In genomic region chrX:102599950-102600579, GRCh38 we compare ENCODE assay signal across 8 cellular contexts. TPM values are rescaled to one million over a fixed set of nuclear protein-coding genes. Genes with fewer than 3 reads are reported as not detected.
A peak's percentile ranks its signal among the peaks of the same experiment; 100 is the strongest.
DNase-seq lines count a peak whose midpoint lies in the region; ATAC-seq, FAIRE-seq and TF ChIP-seq lines count a peak whose summit lies in the region.

No MANE protein-coding gene starts in this region.

- intact Hi-C loops in left cardiac atrium (cut with DNase I) (no loop called here), posterior cingulate gyrus (cut with DNase I) (loop anchor here (10.0 kb wide), 1 partner anchor 115 kb away; the partner anchor contains the start of gene GPRASP2)

- H3K36me3 Mint-ChIP-seq in activated CD8-positive, alpha-beta T cell treated with anti-CD3 and anti-CD28 coated beads, Interleukin-2, amount 10 ng/mL, durations not matched to agents 7 days and 5 days (ENCODE audit: low read depth): peaks cover 16% of the 10 kb centered on the region

- FAIRE-seq in A549 (lab: Jason Lieb, UNC): no peak

- H3K4me1 ChIP-seq in A549: peaks cover 6% of the 10 kb centered on the region; the same call in 1 of the 3 replicates

- 28% methylated on average over 6 of the region's 6 CpGs for WGBS in A549 (ENCODE audit: missing lambda C conversion rate)

- peak overlapping the region; percentile 97 for H3K4me3 Mint-ChIP-seq in activated CD8-positive, alpha-beta T cell treated with anti-CD3 and anti-CD28 coated beads, Interleukin-2, amount 10 ng/mL, durations not matched to agents 7 days and 5 days

- peak overlapping the region; percentile 91 for H3K27ac Mint-ChIP-seq in activated CD8-positive, alpha-beta T cell treated with anti-CD3 and anti-CD28 coated beads, Interleukin-2, amount 10 ng/mL, durations not matched to agents 7 days and 5 days

- POLR2A ChIA-PET in A549 (lab: Yijun Ruan, JAX): interaction anchor here (1.0 kb wide), 2 partner anchors 121 to 136 kb away, joined by 4 to 5 read pairs; partner anchors contain the start of gene GPRASP3
- POLR2A ChIA-PET in activated CD8-positive, alpha-beta T cell treated with anti-CD3 and anti-CD28 coated beads, Interleukin-2, amount 10 ng/mL, durations not matched to agents 7 days and 5 days (lab: Charles Lee): no interaction called here

- no peaks in the 10 kb centered on the region for H3K9me3 ChIP-seq in A549

- peaks cover 26% of the 10 kb centered on the region for H3K4me1 Mint-ChIP-seq in activated CD8-positive, alpha-beta T cell treated with anti-CD3 and anti-CD28 coated beads, Interleukin-2, amount 10 ng/mL, durations not matched to agents 7 days and 5 days (ENCODE audit: low read depth)

- no peaks in the 10 kb centered on the region for H3K9me3 Mint-ChIP-seq in activated CD8-positive, alpha-beta T cell treated with anti-CD3 and anti-CD28 coated beads, Interleukin-2, amount 10 ng/mL, durations not matched to agents 7 days and 5 days (ENCODE audit: insufficient read depth)

- TF ChIP-seq EP300 in A549 (IDR thresholded peaks at IDR 0.05): no peak

- no peak for TF ChIP-seq POLR2A in A549 (IDR thresholded peaks at IDR 0.05; ENCODE audit: low read length)

- H3K27ac ChIP-seq in A549: peak overlapping the region; percentile 89 to 91

- H3K4me3 ChIP-seq in A549: peak overlapping the region; percentile 88

- no peak for TF ChIP-seq CTCF in A549 (IDR thresholded peaks at IDR 0.05)

- peak overlapping the region; percentile 85 for H3K4me2 ChIP-seq in A549

- no peaks in the 10 kb centered on the region for H3K27me3 Mint-ChIP-seq in activated CD8-positive, alpha-beta T cell treated with anti-CD3 and anti-CD28 coated beads, Interleukin-2, amount 10 ng/mL, durations not matched to agents 7 days and 5 days (ENCODE audit: low read depth)

- DNase-seq in A549 (ENCODE audit: low read depth in 1 of 2, low spot score in 1 of 2) (peak in 1 of 2 experiments; percentile 5), left cardiac atrium (no peak), putamen (ENCODE audit: low spot score) (peak; percentile 1), mucosa of gallbladder (ENCODE audit: low spot score) (no peak), posterior cingulate gyrus (no peak)
- no peak for DNase-seq in activated CD8-positive, alpha-beta T cell treated with anti-CD3 and anti-CD28 coated beads, Interleukin-2, amount 10 ng/mL, durations not matched to agents 7 days and 5 days

- no peak for TF ChIP-seq RAD21 in A549 (conservative IDR thresholded peaks at IDR 0.05 in 1 of 2, IDR thresholded peaks at IDR 0.05 in 1 of 2)

- CTCF ChIA-PET in A549 (lab: Yijun Ruan, JAX): interaction anchor here (1.2 kb wide), 1 partner anchor 11 kb away, joined by 3 read pairs; no protein-coding TSS in a partner anchor
- CTCF ChIA-PET in activated CD8-positive, alpha-beta T cell treated with anti-CD3 and anti-CD28 coated beads, Interleukin-2, amount 10 ng/mL, durations not matched to agents 7 days and 5 days (lab: Charles Lee): no interaction called here

- peak; percentile 21 to 45; a peak in 4 of 6 replicates for ATAC-seq in A549
- ATAC-seq in GM18511 (IDR thresholded peaks at IDR 0.05; ENCODE audit: unreplicated experiment): peak; percentile 21
- ATAC-seq in HG03354 (IDR thresholded peaks at IDR 0.05; ENCODE audit: poor library complexity, severe bottlenecking, unreplicated experiment): peak; percentile 21
- peak; percentile 20 for ATAC-seq in activated CD8-positive, alpha-beta T cell treated with anti-CD3 and anti-CD28 coated beads, Interleukin-2, amount 10 ng/mL, durations not matched to agents 7 days and 5 days
- ATAC-seq in left cardiac atrium: peak; percentile 22 to 61

TF ChIP-seq in A549, 52 proteins besides CTCF, POLR2A, EP300 and RAD21:
- TF ChIP-seq PBX3 (IDR thresholded peaks at IDR 0.05) (no peak), ATOH8 (CRISPR knock-in tag; IDR thresholded peaks at IDR 0.05; ENCODE audit: low read depth) (no peak)

RNA-seq across cellular contexts. Expression of gene ARMCX5, which starts 0.8 kb away (rescaled TPM):
- polyA plus RNA-seq in A549 (2011; rRNA removed): 23.7 and 24.6 TPM in 2 replicates
- polyA plus RNA-seq in A549 (2012; cell fraction: cytosol; rRNA removed): 8.0 and 8.4 TPM in 2 replicates
- polyA plus RNA-seq in A549 (2012; cell fraction: nucleus; rRNA removed): 7.8 and 11.9 TPM in 2 replicates
- 8.2 to 10.5 TPM (median 8.9 TPM) in 3 replicates for polyA plus RNA-seq in A549 (2017; fragmentation: RNase III; extraction: RNeasy Plus Mini Kit Qiagen cat#74134 plus additional on column Dnase treatment)
- 16.2 and 25.0 TPM in 2 replicates for polyA minus RNA-seq in A549 (2011; rRNA and poly(A)+ RNA removed)
- 1 to 10 TPM; 4.2 to 5.8 TPM for total RNA-seq in activated CD8-positive, alpha-beta T cell treated with anti-CD3 and anti-CD28 coated beads, Interleukin-2, amount 10 ng/mL, durations not matched to agents 7 days and 5 days
- 1 to 10 TPM; 4.1 to 7.3 TPM for total RNA-seq in left cardiac atrium
- total RNA-seq in mucosa of gallbladder: 13.5 TPM

RNA-seq across cellular contexts. Expression of gene GPRASP1, which starts 51.2 kb away (rescaled TPM):
- polyA plus RNA-seq in A549 (2011; rRNA removed): 0.78 and 0.87 TPM in 2 replicates
- polyA plus RNA-seq in A549 (2012; cell fraction: cytosol; rRNA removed): 0.13 and 0.14 TPM in 2 replicates
- polyA plus RNA-seq in A549 (2012; cell fraction: nucleus; rRNA removed): 0.59 and 1.1 TPM in 2 replicates
- 0.47 to 0.63 TPM (median 0.50 TPM) in 3 replicates for polyA plus RNA-seq in A549 (2017; fragmentation: RNase III; extraction: RNeasy Plus Mini Kit Qiagen cat#74134 plus additional on column Dnase treatment)
- 2.1 and 2.3 TPM in 2 replicates for polyA minus RNA-seq in A549 (2011; rRNA and poly(A)+ RNA removed)
- total RNA-seq in activated CD8-positive, alpha-beta T cell treated with anti-CD3 and anti-CD28 coated beads, Interleukin-2, amount 10 ng/mL, durations not matched to agents 7 days and 5 days: 1 to 10 TPM; 1.1 to 1.3 TPM
- 10 to 100 TPM; 10.1 to 15.4 TPM for total RNA-seq in left cardiac atrium
- 17.6 TPM for total RNA-seq in mucosa of gallbladder
